Comparison of ENCODE assay signal across 8 cellular contexts in the genomic region with DNA sequence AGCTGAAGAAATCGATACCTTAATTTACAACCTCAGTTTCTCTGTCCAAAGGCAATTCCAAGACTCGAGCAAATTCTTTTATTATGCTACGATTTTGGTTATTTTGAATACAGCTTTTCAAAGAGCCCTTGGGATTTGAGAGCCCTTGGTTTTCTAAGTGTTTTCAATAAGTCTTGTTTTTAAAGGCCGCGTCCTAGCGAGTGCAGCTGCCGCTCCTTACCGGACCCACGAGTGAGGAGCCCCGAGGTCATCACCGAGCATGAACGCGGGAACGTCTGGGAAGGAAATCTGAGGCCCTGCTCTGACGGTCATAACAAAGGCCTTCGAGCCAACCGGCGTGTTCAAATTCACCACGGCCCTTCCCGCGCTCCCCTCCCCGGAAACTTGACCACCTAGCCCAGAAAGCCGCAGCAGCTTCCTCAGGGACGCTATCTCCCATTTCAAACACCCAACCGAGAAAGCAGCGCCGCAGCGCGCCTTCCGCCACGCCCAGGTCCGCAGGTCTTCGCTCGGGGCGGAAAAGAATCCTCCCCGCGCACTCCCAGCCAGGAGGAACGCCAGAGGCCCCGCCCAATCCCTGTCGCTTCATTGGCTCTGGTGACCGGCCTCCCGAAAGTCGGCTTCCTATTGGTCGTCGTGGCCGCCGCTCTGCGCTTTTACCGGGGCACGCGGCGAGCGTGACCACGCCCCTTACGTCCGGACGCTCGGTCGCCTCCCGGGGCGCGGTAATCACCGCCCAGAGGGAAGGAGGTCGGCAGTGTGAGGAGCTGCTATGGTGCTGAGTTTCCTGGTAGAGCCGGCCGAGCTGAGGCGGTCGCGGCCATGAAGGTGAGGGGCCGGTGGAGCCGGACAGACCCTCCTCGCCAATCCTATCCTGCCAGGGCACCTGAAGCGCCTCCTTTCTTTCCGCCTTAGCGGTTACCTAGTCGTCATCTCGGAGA. TPM values are rescaled to one million over a fixed set of nuclear protein-coding genes. Genes with fewer than 3 reads are reported as not detected.
DNase-seq lines count a peak whose midpoint lies in the region; ATAC-seq and TF ChIP-seq lines count a peak whose summit lies in the region.

A gene with protein sequence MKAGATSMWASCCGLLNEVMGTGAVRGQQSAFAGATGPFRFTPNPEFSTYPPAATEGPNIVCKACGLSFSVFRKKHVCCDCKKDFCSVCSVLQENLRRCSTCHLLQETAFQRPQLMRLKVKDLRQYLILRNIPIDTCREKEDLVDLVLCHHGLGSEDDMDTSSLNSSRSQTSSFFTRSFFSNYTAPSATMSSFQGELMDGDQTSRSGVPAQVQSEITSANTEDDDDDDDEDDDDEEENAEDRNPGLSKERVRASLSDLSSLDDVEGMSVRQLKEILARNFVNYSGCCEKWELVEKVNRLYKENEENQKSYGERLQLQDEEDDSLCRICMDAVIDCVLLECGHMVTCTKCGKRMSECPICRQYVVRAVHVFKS (plus strand): TSS at position 728 of the 941 bp plus-strand sequence. CDS start 95 bp downstream, at position 823.

- DNase-seq in CD1c-positive myeloid dendritic cell (ENCODE audit: extremely low spot score) (peak; percentile 99), NCI-H82 treated with DMSO at 0.1 percent for 48 hours (lab: John Stamatoyannopoulos, UW; ENCODE audit: unreplicated experiment) (peak; percentile 91), dermis microvascular lymphatic vessel endothelial cell (ENCODE audit: low read depth in 2 of 2) (peak; percentile 88 to 98)
- DNase-seq in activated CD4-positive, alpha-beta memory T cell treated with anti-CD3 and anti-CD28 coated beads for 36 hours: peak; percentile 99
- peak; percentile 99 for DNase-seq in stimulated activated CD4-positive, alpha-beta T cell treated with anti-CD3 and anti-CD28 coated beads, Interleukin-4, amount 100 ng/mL, for 24 hours

- TF ChIP-seq RAD21 in liver (IDR thresholded peaks at IDR 0.05): peak; percentile 47 to 53

- peak within 1 kb of the TSS; percentile 94 for H3K4me3 Mint-ChIP-seq in activated CD4-positive, alpha-beta memory T cell treated with anti-CD3 and anti-CD28 coated beads for 36 hours

- H3K27me3 Mint-ChIP-seq in activated CD4-positive, alpha-beta memory T cell treated with anti-CD3 and anti-CD28 coated beads for 36 hours: no peaks in the 10 kb centered on the region

- peak within 1 kb of the TSS; percentile 86 to 90 for H3K27ac ChIP-seq in liver (ENCODE audit: low read depth in 1 of 2, low read length in 2 of 2)

- no peaks in the 10 kb centered on the region for H3K9me3 Mint-ChIP-seq in activated CD4-positive, alpha-beta memory T cell treated with anti-CD3 and anti-CD28 coated beads for 36 hours

- peaks cover 0 to 3% (median 2%) of the 10 kb centered on the region in 4 donors for H3K36me3 ChIP-seq in liver (ENCODE audit: control insufficient read depth in 4 of 4, insufficient read depth in 3 of 4, low read depth in 1 of 4, low read length in 3 of 4)

- H3K27ac Mint-ChIP-seq in activated CD4-positive, alpha-beta memory T cell treated with anti-CD3 and anti-CD28 coated beads for 36 hours: peak within 1 kb of the TSS; percentile 96

- peak within 1 kb of the TSS; percentile 82 to 84 for H3K9ac ChIP-seq in liver (ENCODE audit: low read depth in 1 of 2, low read length in 2 of 2)

- peaks cover 2 to 20% (median 16%) of the 10 kb centered on the region in 4 donors for H3K4me1 ChIP-seq in liver (ENCODE audit: control insufficient read depth in 4 of 4, insufficient read depth in 4 of 4, low read length in 3 of 4)

- POLR2A ChIA-PET in activated CD4-positive, alpha-beta memory T cell treated with anti-CD3 and anti-CD28 coated beads for 36 hours (lab: Charles Lee): interaction anchor here (0.6 to 2.9 kb wide), 14 partner anchors 8 to 340 kb away, joined by 3 to 43 read pairs (median 4); a partner anchor contains a TSS

- H3K36me3 Mint-ChIP-seq in activated CD4-positive, alpha-beta memory T cell treated with anti-CD3 and anti-CD28 coated beads for 36 hours: peaks cover 17% of the 10 kb centered on the region

- no peaks in the 10 kb centered on the region for H3K9me3 ChIP-seq in liver (ENCODE audit: control insufficient read depth in 4 of 4, low read length in 3 of 4)

- peaks cover 33% of the 10 kb centered on the region for H3K4me1 Mint-ChIP-seq in activated CD4-positive, alpha-beta memory T cell treated with anti-CD3 and anti-CD28 coated beads for 36 hours (ENCODE audit: low read depth)

- H3K4me3 ChIP-seq in liver (ENCODE audit: low read depth in 1 of 3, low read length in 3 of 3): peak within 1 kb of the TSS; percentile 86 to 99 (median 95)

- CTCF ChIA-PET in activated CD4-positive, alpha-beta memory T cell treated with anti-CD3 and anti-CD28 coated beads for 36 hours (lab: Charles Lee): interaction anchor here (0.7 to 3.9 kb wide), 6 partner anchors 43 to 395 kb away, joined by 3 to 19 read pairs (median 4); a partner anchor contains a TSS

- intact Hi-C loops in activated CD4-positive, alpha-beta memory T cell treated with anti-CD3 and anti-CD28 coated beads for 36 hours (cut with micrococcal nuclease): loop anchor here (1.0 to 5.0 kb wide), 10 partner anchors 8 to 713 kb away; a partner anchor contains a TSS

- no peak for TF ChIP-seq CTCF in liver (IDR thresholded peaks at IDR 0.05; ENCODE audit: low read depth, low read length, missing input control)

- WGBS in liver: under 1% methylated on average over 77 of the region's 77 CpGs

- ATAC-seq in GM19438 (IDR thresholded peaks at IDR 0.05; ENCODE audit: low read depth, unreplicated experiment): peak; percentile 90
- ATAC-seq in HG03575 (IDR thresholded peaks at IDR 0.05; ENCODE audit: extremely low read depth, insufficient number of reproducible peaks, low FRiP score, unreplicated experiment): peak; percentile 42

- no peaks in the 10 kb centered on the region for H3K27me3 ChIP-seq in liver (ENCODE audit: control insufficient read depth in 4 of 4, insufficient read depth in 4 of 4, low read length in 3 of 4)

TF ChIP-seq in liver, 16 proteins besides CTCF, POLR2A, EP300 and RAD21 (continues in another document):
- TF ChIP-seq FOXA1 (IDR thresholded peaks at IDR 0.05) (no peak), RXRA (IDR thresholded peaks at IDR 0.05) (peak; percentile 36 to 41), TAF1 (conservative IDR thresholded peaks at IDR 0.05) (peak; percentile 96), HNF4G (IDR thresholded peaks at IDR 0.05) (no peak), EGR1 (IDR thresholded peaks at IDR 0.05; ENCODE audit: low read depth in 2 of 2) (peak in 1 of 2 donors; percentile 69), NR2F2 (IDR thresholded peaks at IDR 0.05) (peak; percentile 63), YY1 (IDR thresholded peaks at IDR 0.05) (peak; percentile 88), SP1 (IDR thresholded peaks at IDR 0.05) (peak; percentile 96), JUND (IDR thresholded peaks at IDR 0.05) (no peak), HNF4A (conservative IDR thresholded peaks at IDR 0.05) (peak; percentile 8 to 31), FOXA2 (IDR thresholded peaks at IDR 0.05) (no peak)
- TF ChIP-seq, protein P1, sequence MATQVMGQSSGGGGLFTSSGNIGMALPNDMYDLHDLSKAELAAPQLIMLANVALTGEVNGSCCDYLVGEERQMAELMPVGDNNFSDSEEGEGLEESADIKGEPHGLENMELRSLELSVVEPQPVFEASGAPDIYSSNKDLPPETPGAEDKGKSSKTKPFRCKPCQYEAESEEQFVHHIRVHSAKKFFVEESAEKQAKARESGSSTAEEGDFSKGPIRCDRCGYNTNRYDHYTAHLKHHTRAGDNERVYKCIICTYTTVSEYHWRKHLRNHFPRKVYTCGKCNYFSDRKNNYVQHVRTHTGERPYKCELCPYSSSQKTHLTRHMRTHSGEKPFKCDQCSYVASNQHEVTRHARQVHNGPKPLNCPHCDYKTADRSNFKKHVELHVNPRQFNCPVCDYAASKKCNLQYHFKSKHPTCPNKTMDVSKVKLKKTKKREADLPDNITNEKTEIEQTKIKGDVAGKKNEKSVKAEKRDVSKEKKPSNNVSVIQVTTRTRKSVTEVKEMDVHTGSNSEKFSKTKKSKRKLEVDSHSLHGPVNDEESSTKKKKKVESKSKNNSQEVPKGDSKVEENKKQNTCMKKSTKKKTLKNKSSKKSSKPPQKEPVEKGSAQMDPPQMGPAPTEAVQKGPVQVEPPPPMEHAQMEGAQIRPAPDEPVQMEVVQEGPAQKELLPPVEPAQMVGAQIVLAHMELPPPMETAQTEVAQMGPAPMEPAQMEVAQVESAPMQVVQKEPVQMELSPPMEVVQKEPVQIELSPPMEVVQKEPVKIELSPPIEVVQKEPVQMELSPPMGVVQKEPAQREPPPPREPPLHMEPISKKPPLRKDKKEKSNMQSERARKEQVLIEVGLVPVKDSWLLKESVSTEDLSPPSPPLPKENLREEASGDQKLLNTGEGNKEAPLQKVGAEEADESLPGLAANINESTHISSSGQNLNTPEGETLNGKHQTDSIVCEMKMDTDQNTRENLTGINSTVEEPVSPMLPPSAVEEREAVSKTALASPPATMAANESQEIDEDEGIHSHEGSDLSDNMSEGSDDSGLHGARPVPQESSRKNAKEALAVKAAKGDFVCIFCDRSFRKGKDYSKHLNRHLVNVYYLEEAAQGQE (IDR thresholded peaks at IDR 0.05): peak; percentile 90
- TF ChIP-seq, protein P2, sequence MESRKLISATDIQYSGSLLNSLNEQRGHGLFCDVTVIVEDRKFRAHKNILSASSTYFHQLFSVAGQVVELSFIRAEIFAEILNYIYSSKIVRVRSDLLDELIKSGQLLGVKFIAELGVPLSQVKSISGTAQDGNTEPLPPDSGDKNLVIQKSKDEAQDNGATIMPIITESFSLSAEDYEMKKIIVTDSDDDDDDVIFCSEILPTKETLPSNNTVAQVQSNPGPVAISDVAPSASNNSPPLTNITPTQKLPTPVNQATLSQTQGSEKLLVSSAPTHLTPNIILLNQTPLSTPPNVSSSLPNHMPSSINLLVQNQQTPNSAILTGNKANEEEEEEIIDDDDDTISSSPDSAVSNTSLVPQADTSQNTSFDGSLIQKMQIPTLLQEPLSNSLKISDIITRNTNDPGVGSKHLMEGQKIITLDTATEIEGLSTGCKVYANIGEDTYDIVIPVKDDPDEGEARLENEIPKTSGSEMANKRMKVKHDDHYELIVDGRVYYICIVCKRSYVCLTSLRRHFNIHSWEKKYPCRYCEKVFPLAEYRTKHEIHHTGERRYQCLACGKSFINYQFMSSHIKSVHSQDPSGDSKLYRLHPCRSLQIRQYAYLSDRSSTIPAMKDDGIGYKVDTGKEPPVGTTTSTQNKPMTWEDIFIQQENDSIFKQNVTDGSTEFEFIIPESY (IDR thresholded peaks at IDR 0.05): peak; percentile 54
- TF ChIP-seq, protein P3, sequence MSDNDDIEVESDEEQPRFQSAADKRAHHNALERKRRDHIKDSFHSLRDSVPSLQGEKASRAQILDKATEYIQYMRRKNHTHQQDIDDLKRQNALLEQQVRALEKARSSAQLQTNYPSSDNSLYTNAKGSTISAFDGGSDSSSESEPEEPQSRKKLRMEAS (IDR thresholded peaks at IDR 0.05): peak; percentile 64

RNA-seq across cellular contexts. Expression of the gene that starts here (rescaled TPM):
- 10 to 100 TPM; 70.4 to 72.5 TPM for total RNA-seq in activated CD4-positive, alpha-beta memory T cell treated with anti-CD3 and anti-CD28 coated beads for 36 hours
- 83.6 and 114 TPM in 2 replicates for total RNA-seq in dermis microvascular lymphatic vessel endothelial cell
- total RNA-seq in liver: 10 to 100 TPM; 22.3 to 27.7 TPM
- 10 to 100 TPM in 1 of 2 donors, 1 to 10 TPM in 1; 9.5 to 13.5 TPM for polyA plus RNA-seq in liver

Comparison
In these comparisons a context has a peak if more than half of its experiments do, and no peak if none do; other contexts are left out.
1. Peak in every context shown above with its lines: DNase-seq, ATAC-seq, H3K4me3 ChIP-seq and H3K27ac ChIP-seq.